Comparison of ENCODE assay signal across 2 cellular contexts in genomic region chr1:22350987-22351756, GRCh38.
A peak's percentile ranks its signal among the peaks of the same experiment; 100 is the strongest.
TF ChIP-seq lines count a peak whose summit lies in the region.

No MANE protein-coding gene starts in this region.

TF ChIP-seq in endothelial cell of umbilical vein, 7 proteins besides CTCF, POLR2A, EP300 and RAD21:
- TF ChIP-seq MAX (IDR thresholded peaks at IDR 0.05; ENCODE audit: insufficient read depth, insufficient read length) = no peak
- no peak for TF ChIP-seq JUN (IDR thresholded peaks at IDR 0.05; ENCODE audit: borderline replicate concordance, insufficient read depth, insufficient read length, low read depth)
- TF ChIP-seq FOS (IDR thresholded peaks at IDR 0.05; ENCODE audit: borderline replicate concordance, insufficient read depth, low read length) = no peak
- no peak for TF ChIP-seq EZH2 (IDR thresholded peaks at IDR 0.05; ENCODE audit: borderline replicate concordance, low read depth, low read length, severe bottlenecking)
- TF ChIP-seq MYC (IDR thresholded peaks at IDR 0.05; ENCODE audit: low read depth, low read length) = no peak
- TF ChIP-seq GATA2 (IDR thresholded peaks at IDR 0.05; ENCODE audit: insufficient read depth, insufficient read length, low read depth, low read length) = no peak
- TF ChIP-seq POLR2AphosphoS5 (IDR thresholded peaks at IDR 0.05; ENCODE audit: insufficient read depth, low read depth, low read length) = no peak

TF ChIP-seq in neural cell, 6 proteins besides CTCF, POLR2A, EP300 and RAD21 (continued from another document):
- TF ChIP-seq REST (IDR thresholded peaks at IDR 0.05; ENCODE audit: borderline replicate concordance) (peak; percentile 64), EZH2 (IDR thresholded peaks at IDR 0.05; ENCODE audit: borderline replicate concordance, insufficient read depth, low read length, poor library complexity, severe bottlenecking) (no peak)
